ENCODE assay signal across 1 cellular context in the genomic region with DNA sequence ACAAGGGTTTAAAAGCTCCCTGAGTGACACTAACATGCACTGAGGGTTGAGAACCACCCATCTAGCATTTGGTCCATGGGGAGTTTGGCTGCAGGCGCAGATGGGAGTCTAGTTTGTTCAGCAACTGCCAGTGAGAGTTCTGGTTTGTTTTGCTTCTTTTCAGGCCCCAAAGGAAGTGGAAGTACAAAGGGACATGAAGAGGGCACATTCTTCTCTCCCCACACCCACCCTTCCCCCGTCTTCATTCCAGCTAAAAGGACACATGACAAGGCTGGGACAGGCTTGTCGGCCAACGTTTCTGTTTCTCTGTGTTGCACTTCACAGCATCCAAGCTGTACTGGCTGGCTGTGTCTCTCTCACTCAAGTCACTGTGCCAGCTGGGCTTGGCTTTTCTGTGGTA.
TF ChIP-seq lines count a peak whose summit lies in the region.

No MANE protein-coding gene starts in this region.

TF ChIP-seq in H1, 55 proteins besides CTCF, POLR2A, EP300 and RAD21:
- no peak for TF ChIP-seq CHD2 (IDR thresholded peaks at IDR 0.05; ENCODE audit: low read length)
- no peak for TF ChIP-seq ASH2L (IDR thresholded peaks at IDR 0.05; ENCODE audit: low read length)
- no peak for TF ChIP-seq KDM4A (IDR thresholded peaks at IDR 0.05; ENCODE audit: low read depth, low read length, severe bottlenecking)
- no peak for TF ChIP-seq PHF8 (conservative IDR thresholded peaks at IDR 0.05; ENCODE audit: low read depth, low read length)
- TF ChIP-seq SP1 (IDR thresholded peaks at IDR 0.05; ENCODE audit: low read depth, low read length), result no peak
- no peak for TF ChIP-seq JUND (IDR thresholded peaks at IDR 0.05; ENCODE audit: low read length)
- TF ChIP-seq EZH2 (IDR thresholded peaks at IDR 0.05; ENCODE audit: low read depth, low read length, severe bottlenecking), result no peak
- no peak for TF ChIP-seq RBBP5 (IDR thresholded peaks at IDR 0.05; ENCODE audit: borderline replicate concordance, low read depth, low read length)
- TF ChIP-seq HDAC6 (IDR thresholded peaks at IDR 0.05; ENCODE audit: low read depth, low read length), result no peak
- no peak for TF ChIP-seq TAF1 (IDR thresholded peaks at IDR 0.05; ENCODE audit: low read depth, low read length)
- no peak for TF ChIP-seq SAP30 (IDR thresholded peaks at IDR 0.05; ENCODE audit: insufficient read depth, insufficient replicate concordance, low read length)
- TF ChIP-seq ATF3 (IDR thresholded peaks at IDR 0.05; ENCODE audit: insufficient read depth, low read depth, low read length), result no peak
